In genomic region chr7:56188823-56189346, GRCh38 we compare ENCODE assay signal across 18 cellular contexts.
DNase-seq lines count a peak whose midpoint lies in the region; ATAC-seq and TF ChIP-seq lines count a peak whose summit lies in the region.
"Had no signal": no experiment of that assay in that cellular context is flagged by ENCODE, and none has a peak within 500 bp of the region (broad histone marks: within the 10 kb centered on the region; RNA-seq: fewer than 3 reads in every experiment).

No MANE protein-coding gene starts in this region.

- no peak overlapping the region for H3K4me3 ChIP-seq in ascending aorta
- H3K4me3 ChIP-seq: GM12878, GM23338 had no signal

- no peak overlapping the region for H3K27ac Mint-ChIP-seq in osteocyte (ENCODE audit: unreplicated experiment)
- H3K27ac Mint-ChIP-seq in T-helper 17 cell = no peak overlapping the region
- H3K27ac Mint-ChIP-seq: CD4-positive, CD25-positive, alpha-beta regulatory T cell; CD8-positive, alpha-beta T cell; GM23338; H9 had no signal

- no peaks in the 10 kb centered on the region for H3K27me3 ChIP-seq in ascending aorta

- H3K9me3 ChIP-seq in ascending aorta = no peaks in the 10 kb centered on the region
- H3K9me3 ChIP-seq in T-helper 17 cell (ENCODE audit: control insufficient read depth, low read length, poor library complexity, severe bottlenecking) = no peaks in the 10 kb centered on the region

- no peaks in the 10 kb centered on the region for H3K36me3 Mint-ChIP-seq in osteocyte (ENCODE audit: unreplicated experiment)
- no peaks in the 10 kb centered on the region for H3K36me3 Mint-ChIP-seq in T-helper 17 cell (ENCODE audit: low read depth)
- H3K36me3 Mint-ChIP-seq: CD4-positive, CD25-positive, alpha-beta regulatory T cell; CD8-positive, alpha-beta T cell had no signal

- peaks cover 4 to 17% of the 10 kb centered on the region in 2 donors for H3K4me1 ChIP-seq in ascending aorta

- H3K4me1 Mint-ChIP-seq in osteocyte (ENCODE audit: unreplicated experiment) (no peaks in the 10 kb centered on the region), T-helper 17 cell (no peaks in the 10 kb centered on the region)
- H3K4me1 Mint-ChIP-seq: CD4-positive, CD25-positive, alpha-beta regulatory T cell; GM23338; H9 had no signal

- H3K9me3 Mint-ChIP-seq in osteocyte (ENCODE audit: unreplicated experiment) = peaks cover 48% of the 10 kb centered on the region
- H3K9me3 Mint-ChIP-seq: CD8-positive, alpha-beta T cell had no signal

- TF ChIP-seq CTCF in ascending aorta (IDR thresholded peaks at IDR 0.05) = no peak
- no peak for TF ChIP-seq CTCF in osteocyte (IDR thresholded peaks at IDR 0.05)

- H3K4me3 Mint-ChIP-seq in osteocyte (ENCODE audit: unreplicated experiment) (no peak overlapping the region), T-helper 17 cell (no peak overlapping the region)
- H3K4me3 Mint-ChIP-seq: CD8-positive, alpha-beta T cell; GM23338; H9 had no signal

- H3K27ac ChIP-seq in ascending aorta = peak overlapping the region; percentile 76 to 78
- H3K27ac ChIP-seq: C4-2B had no signal

- H3K36me3 ChIP-seq in ascending aorta = no peaks in the 10 kb centered on the region

- intact Hi-C loops in ascending aorta (cut with DNase I) = loop anchor here (1.0 to 10.0 kb wide), 5 partner anchors 14 to 824 kb away; partner anchors contain the start of genes CHCHD2, LANCL2, PHKG1 and VOPP1

- peak in 1 of 2 donors; percentile 74 for DNase-seq in ascending aorta (ENCODE audit: low spot score in 2 of 2)
- DNase-seq in osteocyte (ENCODE audit: extremely low spot score, unreplicated experiment) = peak; percentile 6
- peak; percentile 23 for DNase-seq in superior temporal gyrus (ENCODE audit: extremely low spot score)
- DNase-seq in T-helper 17 cell = no peak
- DNase-seq: CD4-positive, CD25-positive, alpha-beta regulatory T cell; CD8-positive, alpha-beta T cell; DMS 273 treated with DMSO at 0.1 percent for 48 hours; DMS79; EL; GDM1; H9 had no signal

- no peaks in the 10 kb centered on the region for H3K27me3 Mint-ChIP-seq in osteocyte (ENCODE audit: unreplicated experiment)
- peaks cover 21% of the 10 kb centered on the region for H3K27me3 Mint-ChIP-seq in T-helper 17 cell

- ATAC-seq in HG03039 (IDR thresholded peaks at IDR 0.05; ENCODE audit: unreplicated experiment) = no peak
- no peak for ATAC-seq in T-helper 17 cell
- ATAC-seq in GM19397 (IDR thresholded peaks at IDR 0.05; ENCODE audit: unreplicated experiment) = no peak
- ATAC-seq in HG02973 (IDR thresholded peaks at IDR 0.05; ENCODE audit: unreplicated experiment) = no peak
- ATAC-seq: CD8-positive, alpha-beta T cell; GM12878; GM23338; HCT116 had no signal

Comparison
In these comparisons a context has a peak if more than half of its experiments do, and no peak if none do; other contexts are left out.
1. DNase-seq: peak in osteocyte (single experiment) and superior temporal gyrus (single experiment); none in T-helper 17 cell (0 of 3).